Comparison of ENCODE assay signal across 9 cellular contexts in the genomic region with DNA sequence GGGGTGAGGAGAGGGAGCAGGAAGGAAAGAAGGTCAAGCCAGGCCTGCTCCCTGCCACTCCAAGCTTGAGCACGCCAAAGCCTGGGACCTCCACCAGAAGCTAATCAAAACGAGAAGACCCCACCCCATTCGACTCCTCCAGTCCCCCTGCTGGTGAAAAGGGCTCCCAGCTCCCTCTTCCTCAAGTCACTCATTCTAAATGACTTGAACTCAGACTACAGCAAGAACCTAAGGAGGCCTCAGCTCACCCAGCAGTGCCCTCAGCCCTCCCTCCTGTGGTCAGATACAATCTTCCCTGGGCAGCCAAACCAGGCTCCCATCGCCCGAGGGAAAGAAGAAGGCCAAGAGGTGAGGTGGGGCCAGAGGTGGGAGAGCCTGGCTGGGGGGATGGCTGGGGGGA. TPM values are rescaled to one million over a fixed set of nuclear protein-coding genes. Genes with fewer than 3 reads are reported as not detected.
DNase-seq lines count a peak whose midpoint lies in the region; ATAC-seq and TF ChIP-seq lines count a peak whose summit lies in the region.
"Had no signal": no experiment of that assay in that cellular context is flagged by ENCODE, and none has a peak within 500 bp of the region (broad histone marks: within the 10 kb centered on the region; RNA-seq: fewer than 3 reads in every experiment).

No MANE protein-coding gene starts in this region.

- ATAC-seq in heart right ventricle (no peak), Right ventricle myocardium superior (ENCODE audit: poor library complexity) (no peak), lower lobe of right lung (no peak), GM18868 (IDR thresholded peaks at IDR 0.05; ENCODE audit: unreplicated experiment) (no peak)

- DNase-seq in heart right ventricle (no peak), Right ventricle myocardium superior (no peak), adrenal gland (no peak), lower lobe of right lung (peak; percentile 40), vagina (ENCODE audit: extremely low spot score in 2 of 2) (no peak), NCI-H1694 (lab: John Stamatoyannopoulos, UW) (no peak), DMS79 treated with DMSO at 0.1 percent for 48 hours (lab: John Stamatoyannopoulos, UW) (no peak)
- DNase-seq: activated T-cell treated with anti-CD3 and anti-CD28 coated beads, Interleukin-2, amount 50 U/mL, for 4 hours had no signal

- H3K27me3 ChIP-seq in heart right ventricle: no peaks in the 10 kb centered on the region
- no peaks in the 10 kb centered on the region for H3K27me3 ChIP-seq in adrenal gland
- no peaks in the 10 kb centered on the region for H3K27me3 ChIP-seq in lower lobe of right lung (ENCODE audit: low read depth)
- H3K27me3 ChIP-seq in vagina: no peaks in the 10 kb centered on the region

- H3K4me1 ChIP-seq in heart right ventricle (peaks cover 57 to 95% (median 91%) of the 10 kb centered on the region in 9 donors), adrenal gland (replicated peaks in 1 of 2) (peaks cover 39 to 85% of the 10 kb centered on the region in 2 donors), lower lobe of right lung (peaks cover 90% of the 10 kb centered on the region), vagina (peaks cover 85% of the 10 kb centered on the region)

- no peak for TF ChIP-seq POLR2A in adrenal gland (IDR thresholded peaks at IDR 0.05)
- TF ChIP-seq POLR2A in vagina (IDR thresholded peaks at IDR 0.05): no peak

- TF ChIP-seq CTCF in heart right ventricle (IDR thresholded peaks at IDR 0.05) (peak in 7 of 9 donors; percentile 12 to 37 (median 19)), adrenal gland (IDR thresholded peaks at IDR 0.05) (no peak), lower lobe of right lung (IDR thresholded peaks at IDR 0.05) (peak; percentile 35), vagina (IDR thresholded peaks at IDR 0.05) (no peak)

- intact Hi-C loops in heart right ventricle (cut with DNase I) (loop anchor here in 3 of 10 donors (1.0 to 2.0 kb wide), 2 partner anchors 17 to 34 kb away; a partner anchor contains a TSS), Right ventricle myocardium superior (cut with DNase I) (no loop called here), adrenal gland (cut with DNase I) (loop anchor here in 1 of 2 donors (5.0 kb wide), 1 partner anchor 35 kb away; no protein-coding TSS in a partner anchor), lower lobe of right lung (cut with DNase I) (no loop called here), vagina (cut with DNase I) (loop anchor here (5.0 kb wide), 1 partner anchor 35 kb away; no protein-coding TSS in a partner anchor)

- H3K36me3 ChIP-seq in heart right ventricle: peaks cover 0 to 58% (median 6%) of the 10 kb centered on the region in 9 donors
- peaks cover 0 to 28% of the 10 kb centered on the region in 2 donors for H3K36me3 ChIP-seq in adrenal gland (replicated peaks in 1 of 2)
- peaks cover 39% of the 10 kb centered on the region for H3K36me3 ChIP-seq in lower lobe of right lung
- peaks cover 0 to 14% of the 10 kb centered on the region in 2 donors for H3K36me3 ChIP-seq in vagina

- H3K27ac ChIP-seq in heart right ventricle (peak overlapping the region in 9 of 10 donors; percentile 33 to 99 (median 88)), adrenal gland (peak overlapping the region in 3 of 5 donors; percentile 25 to 78 (median 67)), lower lobe of right lung (peak overlapping the region; percentile 97), vagina (peak overlapping the region; percentile 74)

- H3K9me3 ChIP-seq in heart right ventricle: no peaks in the 10 kb centered on the region
- no peaks in the 10 kb centered on the region for H3K9me3 ChIP-seq in adrenal gland (replicated peaks in 1 of 3)
- no peaks in the 10 kb centered on the region for H3K9me3 ChIP-seq in lower lobe of right lung
- H3K9me3 ChIP-seq in vagina: no peaks in the 10 kb centered on the region

- 25 to 26% methylated on average over 5 of the region's 5 CpGs for WGBS in heart right ventricle, 2 donors
- WGBS in adrenal gland, 4 donors: 20 to 33% (median 27%) methylated on average over 5 of the region's 5 CpGs

- peak overlapping the region in 3 of 10 donors; percentile 3 to 15 (median 10) for H3K4me3 ChIP-seq in heart right ventricle
- H3K4me3 ChIP-seq in adrenal gland: no peak overlapping the region
- H3K4me3 ChIP-seq in lower lobe of right lung: peak overlapping the region; percentile 0
- no peak overlapping the region for H3K4me3 ChIP-seq in vagina

RNA-seq across cellular contexts. Expression of a gene that starts 17.4 kb away (rescaled TPM):
- total RNA-seq in heart right ventricle (10 to 100 TPM; 26.9 to 50.7 (median 38.5) TPM), Right ventricle myocardium superior (35.9 TPM), adrenal gland (100 to 1,000 TPM in 5 of 8 donors, 10 to 100 TPM in 3; 66.6 to 178 (median 147) TPM), lower lobe of right lung (104 TPM), vagina (67.0 TPM)
- polyA plus RNA-seq in heart right ventricle (10 to 100 TPM; 40.4 to 75.6 TPM), adrenal gland (100 to 1,000 TPM; 110 to 184 (median 164) TPM)

RNA-seq across cellular contexts. Expression of a gene that starts 29.3 kb away (rescaled TPM):
- total RNA-seq in heart right ventricle (10 to 100 TPM; 18.6 to 31.9 (median 22.1) TPM), Right ventricle myocardium superior (26.8 TPM), adrenal gland (10 to 100 TPM; 52.5 to 91.9 (median 73.6) TPM), lower lobe of right lung (39.9 TPM), vagina (20.9 TPM)
- polyA plus RNA-seq in heart right ventricle (10 to 100 TPM; 12.6 to 26.2 TPM), adrenal gland (10 to 100 TPM; 36.3 to 51.0 (median 44.8) TPM)

RNA-seq across cellular contexts. Expression of a gene that starts 43.6 kb away (rescaled TPM):
- total RNA-seq in heart right ventricle: 10 to 100 TPM in 9 of 10 donors, 1 to 10 TPM in 1; 9.5 to 54.9 (median 19.8) TPM
- 100 to 1,000 TPM in 1 of 2 donors, 10 to 100 TPM in 1; 22.4 to 173 TPM for polyA plus RNA-seq in heart right ventricle
- total RNA-seq in Right ventricle myocardium superior: 30.6 TPM
- total RNA-seq in adrenal gland: 10 to 100 TPM in 3 of 8 donors, 1 to 10 TPM in 5; 2.4 to 14.6 (median 9.3) TPM
- polyA plus RNA-seq in adrenal gland: 10 to 100 TPM in 2 of 3 donors, 1 to 10 TPM in 1; 1.4 to 69.4 (median 43.8) TPM
- 44.5 TPM for total RNA-seq in lower lobe of right lung
- 52.3 TPM for total RNA-seq in vagina

Comparison
In these comparisons a context has a peak if more than half of its experiments do, and no peak if none do; other contexts are left out.
1. CTCF ChIP-seq: peak in heart right ventricle (7 of 9) and lower lobe of right lung (single experiment); none in adrenal gland (0 of 6) and vagina (0 of 3).
2. Peak in every context shown above with its lines, with median percentiles within 50 percentile points of each other: H3K27ac ChIP-seq.